In genomic region chr4:180398564-180398963, GRCh38 we compare ENCODE assay signal across 30 cellular contexts.
"Had no signal": no experiment of that assay in that cellular context is flagged by ENCODE, and none has a peak within 500 bp of the region (broad histone marks: within the 10 kb centered on the region; RNA-seq: fewer than 3 reads in every experiment).

No MANE protein-coding gene starts in this region.

- H3K36me3 Mint-ChIP-seq: naive B cell; stimulated activated effector memory CD8-positive, alpha-beta T cell treated with anti-CD3 and anti-CD28 coated beads, Interleukin-12 subunit alpha, Interleukin-12 subunit beta, amount 100 ng/mL, for 72 hours had no signal

- H3K4me2 ChIP-seq: hepatocyte had no signal

- DNase-seq: activated B cell treated with CpG ODN at 0.5 μM for 24 hours; activated effector memory CD4-positive, alpha-beta T cell treated with Interleukin-2 at 50 U/mL for 16 hours; activated naive CD4-positive, alpha-beta T cell treated with Interleukin-2 at 50 U/mL for 16 hours; activated naive CD8-positive, alpha-beta T cell treated with anti-CD3 and anti-CD28 coated beads for 36 hours; activated T-cell treated with anti-CD3 and anti-CD28 coated beads for 4 hours; amniotic stem cell; brain microvascular endothelial cell; dorsolateral prefrontal cortex; effector memory CD4-positive, alpha-beta T cell; gastrocnemius medialis; glutamatergic neuron; islet precursor cell; mammary epithelial cell; naive B cell; nucleus accumbens; pancreas; retina; stimulated activated CD4-positive, alpha-beta T cell treated with anti-CD3 and anti-CD28 coated beads, Interleukin-4, amount 100 ng/mL, for 24 hours; T-helper 2 cell; upper lobe of left lung had no signal

- H3K27ac Mint-ChIP-seq: activated B cell treated with CpG ODN at 0.5 μM for 24 hours; activated naive CD8-positive, alpha-beta T cell treated with anti-CD3 and anti-CD28 coated beads for 36 hours; mesothelial cell of epicardium; naive B cell; stimulated activated effector memory CD8-positive, alpha-beta T cell treated with anti-CD3 and anti-CD28 coated beads, Interleukin-12 subunit alpha, Interleukin-12 subunit beta, amount 100 ng/mL, for 72 hours; stimulated activated naive CD8-positive, alpha-beta T cell treated with anti-CD3 and anti-CD28 coated beads, Interleukin-15, Interleukin-2, amounts not matched to agents 100 ng/mL and 50 ng/mL, for 24 hours had no signal

- H3K27ac ChIP-seq: brain microvascular endothelial cell, coronary artery, dorsolateral prefrontal cortex, gastrocnemius medialis, hepatocyte, pancreas, prostate gland, skin epidermis, thoracic aorta, upper lobe of left lung, vagina had no signal

- H3K4me3 Mint-ChIP-seq: activated B cell treated with CpG ODN at 0.5 μM for 24 hours; activated naive CD8-positive, alpha-beta T cell treated with anti-CD3 and anti-CD28 coated beads for 36 hours; mesothelial cell of epicardium; naive B cell; stimulated activated effector memory CD8-positive, alpha-beta T cell treated with anti-CD3 and anti-CD28 coated beads, Interleukin-12 subunit alpha, Interleukin-12 subunit beta, amount 100 ng/mL, for 72 hours; stimulated activated naive CD8-positive, alpha-beta T cell treated with anti-CD3 and anti-CD28 coated beads, Interleukin-15, Interleukin-2, amounts not matched to agents 100 ng/mL and 50 ng/mL, for 24 hours had no signal

- H3K79me2 ChIP-seq: hepatocyte had no signal

- H3K27me3 Mint-ChIP-seq: activated B cell treated with CpG ODN at 0.5 μM for 24 hours; activated naive CD8-positive, alpha-beta T cell treated with anti-CD3 and anti-CD28 coated beads for 36 hours; naive B cell; stimulated activated naive CD8-positive, alpha-beta T cell treated with anti-CD3 and anti-CD28 coated beads, Interleukin-15, Interleukin-2, amounts not matched to agents 100 ng/mL and 50 ng/mL, for 24 hours had no signal

- H3K36me3 ChIP-seq: brain microvascular endothelial cell, gastrocnemius medialis, pancreas, prostate gland, thoracic aorta, upper lobe of left lung, vagina had no signal

- H3K4me1 ChIP-seq: gastrocnemius medialis, pancreas, prostate gland, upper lobe of left lung, vagina had no signal

- H3K9me3 ChIP-seq: gastrocnemius medialis, pancreas, prostate gland, thoracic aorta, upper lobe of left lung, vagina had no signal

- H3K4me1 Mint-ChIP-seq: activated B cell treated with CpG ODN at 0.5 μM for 24 hours; mesothelial cell of epicardium; stimulated activated effector memory CD8-positive, alpha-beta T cell treated with anti-CD3 and anti-CD28 coated beads, Interleukin-12 subunit alpha, Interleukin-12 subunit beta, amount 100 ng/mL, for 72 hours had no signal

- H3K27me3 ChIP-seq: brain microvascular endothelial cell, gastrocnemius medialis, hepatocyte, pancreas, upper lobe of left lung, vagina had no signal

- H2AFZ ChIP-seq: hepatocyte had no signal

- H3K9me3 Mint-ChIP-seq: stimulated activated naive CD8-positive, alpha-beta T cell treated with anti-CD3 and anti-CD28 coated beads, Interleukin-15, Interleukin-2, amounts not matched to agents 100 ng/mL and 50 ng/mL, for 24 hours had no signal

- H3K4me3 ChIP-seq: coronary artery, dorsolateral prefrontal cortex, gastrocnemius medialis, hepatocyte, pancreas, prostate gland, skin epidermis, thoracic aorta, upper lobe of left lung, vagina had no signal

- ATAC-seq: gastrocnemius medialis; pancreas; sciatic nerve; stimulated activated effector memory CD8-positive, alpha-beta T cell treated with anti-CD3 and anti-CD28 coated beads, Interleukin-12 subunit alpha, Interleukin-12 subunit beta, amount 100 ng/mL, for 72 hours had no signal
